Comparison of ENCODE assay signal across 26 cellular contexts in the genomic region with DNA sequence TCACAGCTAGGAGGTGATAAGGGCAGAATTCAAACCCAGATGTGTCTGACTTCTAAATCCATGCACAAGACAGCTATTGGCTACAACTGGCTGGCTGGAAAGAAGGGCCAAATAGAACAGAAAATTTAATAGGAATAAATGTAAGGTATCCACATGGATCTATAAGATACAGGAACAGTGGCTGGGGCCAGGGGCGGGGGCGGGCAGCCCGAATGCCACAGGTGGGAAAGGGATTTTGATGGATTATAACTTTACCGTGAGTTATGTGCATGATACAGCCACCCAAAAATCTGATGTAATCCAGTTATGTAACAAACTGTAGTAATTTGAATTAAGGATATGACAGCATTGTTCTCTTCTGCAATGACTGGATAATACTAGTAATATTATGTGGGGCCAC.
"Had no signal": no experiment of that assay in that cellular context is flagged by ENCODE, and none has a peak within 500 bp of the region (broad histone marks: within the 10 kb centered on the region; RNA-seq: fewer than 3 reads in every experiment).

No MANE protein-coding gene starts in this region.

- DNase-seq: activated effector memory CD4-positive, alpha-beta T cell treated with anti-CD3 and anti-CD28 coated beads, Interleukin-2, amount 50 U/mL, for 16 hours; activated effector memory CD4-positive, alpha-beta T cell treated with Interleukin-2 at 50 U/mL for 16 hours; activated gamma-delta T cell; activated gamma-delta T cell treated with Interleukin-2 at 50 U/mL for 16 hours; activated naive CD4-positive, alpha-beta T cell; activated naive CD4-positive, alpha-beta T cell treated with anti-CD3 and anti-CD28 coated beads for 36 hours; activated naive CD4-positive, alpha-beta T cell treated with anti-CD3 and anti-CD28 coated beads, Interleukin-2, amount 10 ng/mL, durations not matched to agents 7 days and 5 days; activated naive CD4-positive, alpha-beta T cell treated with anti-CD3 and anti-CD28 coated beads, Interleukin-2, amount 50 U/mL, for 16 hours; activated naive CD4-positive, alpha-beta T cell treated with Interleukin-2 at 50 U/mL for 16 hours; activated naive CD8-positive, alpha-beta T cell treated with anti-CD3 and anti-CD28 coated beads for 36 hours; activated naive CD8-positive, alpha-beta T cell treated with anti-CD3 and anti-CD28 coated beads, Interleukin-2, amount 10 ng/mL, durations not matched to agents 7 days and 5 days; activated naive CD8-positive, alpha-beta T cell treated with anti-CD3 and anti-CD28 coated beads, Interleukin-2, amount 50 U/mL, for 24 hours; activated T-cell treated with anti-CD3 and anti-CD28 coated beads, Interleukin-2, amount 50 U/mL, for 24 hours; activated T-cell treated with anti-CD3 and anti-CD28 coated beads, Interleukin-2, amount 50 U/mL, for 4 hours; activated T-cell treated with anti-CD3 and anti-CD28 coated beads, Interleukin-2, amount 50 U/mL, for 48 hours; activated T-cell treated with anti-CD3 and anti-CD28 coated beads, Interleukin-2, amount 50 U/mL, for 72 hours; adrenal gland; amniotic stem cell; amygdala; anterior cingulate cortex; aorta; body of pancreas; brain microvascular endothelial cell; caudate nucleus; central memory CD4-positive, alpha-beta T cell; cerebellar nuclear complex had no signal
